Comparison of ENCODE assay signal across 1 cellular context in the genomic region with DNA sequence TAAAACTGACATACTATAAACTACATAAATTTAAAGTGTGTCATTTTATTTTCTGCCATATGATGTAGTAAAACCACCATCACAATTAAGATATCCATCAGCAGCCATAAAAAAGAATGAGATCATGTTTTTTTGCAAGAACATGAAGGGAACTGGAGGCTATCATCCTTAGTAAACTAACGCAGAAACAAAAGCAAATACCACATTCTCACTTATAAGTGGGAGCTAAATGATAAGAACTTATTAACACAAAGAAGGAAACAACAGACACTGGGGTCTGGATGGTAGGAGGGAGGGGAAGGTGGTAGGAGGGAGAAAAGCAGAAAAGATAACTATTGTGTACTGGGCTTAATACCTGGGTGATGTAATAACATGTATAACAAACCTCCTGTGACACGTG.
TF ChIP-seq lines count a peak whose summit lies in the region.

No MANE protein-coding gene starts in this region.

TF ChIP-seq in K562, 482 proteins besides CTCF, POLR2A, EP300 and RAD21:
- TF ChIP-seq, protein P1, sequence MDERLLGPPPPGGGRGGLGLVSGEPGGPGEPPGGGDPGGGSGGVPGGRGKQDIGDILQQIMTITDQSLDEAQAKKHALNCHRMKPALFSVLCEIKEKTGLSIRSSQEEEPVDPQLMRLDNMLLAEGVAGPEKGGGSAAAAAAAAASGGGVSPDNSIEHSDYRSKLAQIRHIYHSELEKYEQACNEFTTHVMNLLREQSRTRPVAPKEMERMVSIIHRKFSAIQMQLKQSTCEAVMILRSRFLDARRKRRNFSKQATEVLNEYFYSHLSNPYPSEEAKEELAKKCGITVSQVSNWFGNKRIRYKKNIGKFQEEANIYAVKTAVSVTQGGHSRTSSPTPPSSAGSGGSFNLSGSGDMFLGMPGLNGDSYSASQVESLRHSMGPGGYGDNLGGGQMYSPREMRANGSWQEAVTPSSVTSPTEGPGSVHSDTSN (CRISPR knock-in tag; IDR thresholded peaks at IDR 0.05; ENCODE audit: low read depth) = no peak
- TF ChIP-seq, protein P1 (tag; conservative IDR thresholded peaks at IDR 0.05; ENCODE audit: low read depth) = no peak
- TF ChIP-seq ZC3H8 (IDR thresholded peaks at IDR 0.05) (no peak), RNF219 (CRISPR knock-in tag; IDR thresholded peaks at IDR 0.05) (no peak), MEIS2 (IDR thresholded peaks at IDR 0.05; ENCODE audit: partially characterized antibody) (peak; percentile 13)
- TF ChIP-seq, protein P2, sequence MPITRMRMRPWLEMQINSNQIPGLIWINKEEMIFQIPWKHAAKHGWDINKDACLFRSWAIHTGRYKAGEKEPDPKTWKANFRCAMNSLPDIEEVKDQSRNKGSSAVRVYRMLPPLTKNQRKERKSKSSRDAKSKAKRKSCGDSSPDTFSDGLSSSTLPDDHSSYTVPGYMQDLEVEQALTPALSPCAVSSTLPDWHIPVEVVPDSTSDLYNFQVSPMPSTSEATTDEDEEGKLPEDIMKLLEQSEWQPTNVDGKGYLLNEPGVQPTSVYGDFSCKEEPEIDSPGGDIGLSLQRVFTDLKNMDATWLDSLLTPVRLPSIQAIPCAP (CRISPR knock-in tag; IDR thresholded peaks at IDR 0.05; ENCODE audit: borderline replicate concordance) = no peak
